10 cellular contexts compared by ENCODE assay signal in the genomic region with DNA sequence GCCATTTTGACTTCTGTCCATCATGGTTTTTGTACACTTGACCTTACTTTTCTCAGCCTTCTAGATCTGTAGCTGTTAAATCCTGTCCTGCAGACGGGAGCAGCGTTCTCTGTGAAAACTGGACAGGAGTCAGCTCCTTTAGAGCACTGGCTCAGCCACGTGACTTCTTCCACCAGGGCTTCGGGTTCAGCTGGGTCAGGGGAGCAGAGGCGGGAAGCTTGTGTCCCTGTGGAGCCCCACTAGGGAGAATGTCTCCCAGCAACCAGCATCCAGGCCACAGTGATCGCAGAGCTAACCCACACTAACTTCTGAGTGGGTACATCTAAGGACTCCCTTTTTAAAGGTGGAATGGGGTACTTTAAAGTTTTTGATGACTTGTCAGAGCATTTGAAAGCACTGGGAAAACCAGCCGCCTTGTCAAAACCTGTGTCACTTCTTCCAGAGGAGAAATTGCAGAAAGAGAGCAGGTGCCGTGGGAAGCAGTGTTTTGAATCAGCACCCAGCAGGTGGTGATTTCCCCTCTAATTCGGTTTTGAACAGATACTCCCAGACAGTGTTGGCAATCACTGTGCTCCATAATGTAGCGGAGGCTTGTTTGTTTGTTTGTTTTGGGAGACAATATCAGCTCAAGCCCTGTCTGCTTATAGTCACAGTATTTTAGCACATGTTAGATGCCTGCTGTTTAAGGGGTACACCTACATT. TPM values are rescaled to one million over a fixed set of nuclear protein-coding genes. Genes with fewer than 3 reads are reported as not detected.
DNase-seq lines count a peak whose midpoint lies in the region; ATAC-seq, FAIRE-seq and TF ChIP-seq lines count a peak whose summit lies in the region.
"Had no signal": no experiment of that assay in that cellular context is flagged by ENCODE, and none has a peak within 500 bp of the region (broad histone marks: within the 10 kb centered on the region; RNA-seq: fewer than 3 reads in every experiment).

No MANE protein-coding gene starts in this region.

- dilution Hi-C loops in endothelial cell of umbilical vein (cut with MboI; ENCODE audit: extremely low pct_ligation_motif_present, low sequenced_read_pairs) = no loop called here

- H4K20me1 ChIP-seq in endothelial cell of umbilical vein (replicated peaks; ENCODE audit: control insufficient read depth, extremely low read depth, insufficient read depth, low read length) = no peaks in the 10 kb centered on the region

- TF ChIP-seq POLR2A in endothelial cell of umbilical vein (IDR thresholded peaks at IDR 0.05; ENCODE audit: low read depth, low read length) (no peak), spleen (IDR thresholded peaks at IDR 0.05) (no peak)

- CTCF ChIA-PET in endothelial cell of umbilical vein (lab: Charles Lee) = interaction anchor here (0.8 to 1.6 kb wide), 4 partner anchors 9 to 344 kb away, joined by 3 to 5 read pairs (median 4); no protein-coding TSS in a partner anchor

- no peak overlapping the region for H3K4me3 ChIP-seq in HUES48 (ENCODE audit: low read depth, low read length)
- no peak overlapping the region for H3K4me3 ChIP-seq in endothelial cell of umbilical vein (replicated peaks in 1 of 3; ENCODE audit: insufficient read depth in 1 of 3, low read depth in 1 of 3, low read length in 3 of 3)
- H3K4me3 ChIP-seq in spleen = no peak overlapping the region
- H3K4me3 ChIP-seq: lower lobe of right lung had no signal

- DNase-seq in GM13976 (ENCODE audit: low spot score) (peak; percentile 40), endothelial cell of umbilical vein (ENCODE audit: low read depth, low spot score) (no peak), nephron progenitor cell (peak; percentile 25), immature natural killer cell (no peak), spleen (no peak)
- DNase-seq in stimulated activated CD4-positive, alpha-beta T cell treated with anti-CD3 and anti-CD28 coated beads, Interleukin-4, amount 100 ng/mL, for 4 hours = no peak
- DNase-seq: lower lobe of right lung, T-helper 17 cell had no signal

- POLR2A ChIA-PET in endothelial cell of umbilical vein (lab: Charles Lee) = no interaction called here

- H3K27me3 ChIP-seq in HUES48 (ENCODE audit: control insufficient read depth, insufficient read depth, low read length) (no peaks in the 10 kb centered on the region), endothelial cell of umbilical vein (ENCODE audit: control insufficient read depth in 2 of 2, insufficient read depth in 2 of 2, low read length in 2 of 2) (no peaks in the 10 kb centered on the region), spleen (replicated peaks in 1 of 7) (no peaks in the 10 kb centered on the region)

- FAIRE-seq in endothelial cell of umbilical vein (lab: Jason Lieb, UNC) = no peak

- H3K4me1 Mint-ChIP-seq in nephron progenitor cell = peaks cover 63% of the 10 kb centered on the region
- peaks cover 0 to 6% of the 10 kb centered on the region in 2 donors for H3K4me1 Mint-ChIP-seq in immature natural killer cell

- whole genome bisulfite sequencing in spleen, 5 donors = 78 to 88% (median 83%) methylated on average over 10 of the region's 10 CpGs

- H3K4me1 ChIP-seq in HUES48 (ENCODE audit: control insufficient read depth, insufficient read depth, low read length) (peaks cover 27% of the 10 kb centered on the region), endothelial cell of umbilical vein (ENCODE audit: control insufficient read depth, extremely low read depth, insufficient read depth, low read length) (peaks cover 15% of the 10 kb centered on the region), spleen (peaks cover 0 to 8% (median 0%) of the 10 kb centered on the region in 6 donors)
- H3K4me1 ChIP-seq: lower lobe of right lung had no signal

- H3K27ac Mint-ChIP-seq in nephron progenitor cell (peak overlapping the region; percentile 95), immature natural killer cell (no peak overlapping the region)
- H3K27ac Mint-ChIP-seq: T-helper 17 cell had no signal

- TSS peak; percentile 85 for BruUV-seq in endothelial cell of umbilical vein (replicated peaks; lab: Mats Ljungman, UMichigan)

- H2AFZ ChIP-seq in endothelial cell of umbilical vein (ENCODE audit: low read depth, low read length) = no peak overlapping the region

- peak overlapping the region; percentile 52 for H3K27ac ChIP-seq in HUES48 (ENCODE audit: low read depth, low read length)
- H3K27ac ChIP-seq in endothelial cell of umbilical vein (ENCODE audit: insufficient read depth, low read depth, low read length) = peak overlapping the region; percentile 54
- H3K27ac ChIP-seq in spleen = no peak overlapping the region
- H3K27ac ChIP-seq: lower lobe of right lung had no signal

- H3K27me3 Mint-ChIP-seq in nephron progenitor cell (ENCODE audit: low read depth, poor library complexity) (peaks cover 2% of the 10 kb centered on the region), immature natural killer cell (ENCODE audit: low read depth in 3 of 3) (peaks cover 0 to 2% (median 0%) of the 10 kb centered on the region in 3 donors)
- H3K27me3 Mint-ChIP-seq: T-helper 17 cell had no signal

- peaks cover 47% of the 10 kb centered on the region for H3K36me3 Mint-ChIP-seq in nephron progenitor cell (ENCODE audit: low read depth)
- peaks cover 4 to 5% (median 4%) of the 10 kb centered on the region in 3 donors for H3K36me3 Mint-ChIP-seq in immature natural killer cell

- H3K9me3 ChIP-seq in HUES48 (ENCODE audit: control insufficient read depth, insufficient read depth, low read length) (no peaks in the 10 kb centered on the region), endothelial cell of umbilical vein (replicated peaks; ENCODE audit: control insufficient read depth, insufficient read depth, low read length) (no peaks in the 10 kb centered on the region), spleen (no peaks in the 10 kb centered on the region)
- H3K9me3 ChIP-seq: lower lobe of right lung had no signal

- TF ChIP-seq CTCF in GM13976 (IDR thresholded peaks at IDR 0.05; ENCODE audit: borderline replicate concordance, control extremely low read depth, extremely low read depth, insufficient read depth, missing control alignments) (no peak), endothelial cell of umbilical vein (IDR thresholded peaks at IDR 0.05; ENCODE audit: extremely low read depth in 1 of 2, insufficient read depth in 1 of 2, low read depth in 1 of 2, low read length in 2 of 2) (no peak), nephron progenitor cell (IDR thresholded peaks at IDR 0.05) (no peak), spleen (IDR thresholded peaks at IDR 0.05 in 8 of 11, conservative IDR thresholded peaks at IDR 0.05 in 3 of 11) (no peak)

- H3K4me3 Mint-ChIP-seq in nephron progenitor cell (peak overlapping the region; percentile 35), immature natural killer cell (no peak overlapping the region)
- H3K4me3 Mint-ChIP-seq: T-helper 17 cell had no signal

- peaks cover 25% of the 10 kb centered on the region for H3K9me3 Mint-ChIP-seq in nephron progenitor cell
- H3K9me3 Mint-ChIP-seq in immature natural killer cell = no peaks in the 10 kb centered on the region

- in situ Hi-C loops in GM13976 (cut with MboI; ENCODE audit: low sequenced_read_pairs, unreplicated experiment) = no loop called here

- H3K9ac ChIP-seq in HUES48 (ENCODE audit: low read depth, low read length) (no peak overlapping the region), endothelial cell of umbilical vein (replicated peaks; ENCODE audit: extremely low read depth, insufficient read depth, low read length) (no peak overlapping the region)

- peak overlapping the region; percentile 24 for H3K4me2 ChIP-seq in endothelial cell of umbilical vein (ENCODE audit: insufficient read depth, low read length)

- no peaks in the 10 kb centered on the region for H3K9me1 ChIP-seq in endothelial cell of umbilical vein (replicated peaks; ENCODE audit: control insufficient read depth, extremely low read depth, insufficient read depth, low read length)

- no peak for ATAC-seq in GM21529 (IDR thresholded peaks at IDR 0.05; ENCODE audit: unreplicated experiment)
- ATAC-seq: lower lobe of right lung, T-helper 17 cell had no signal

- H3K36me3 ChIP-seq in HUES48 (ENCODE audit: control insufficient read depth, insufficient read depth, low read length) (no peaks in the 10 kb centered on the region), endothelial cell of umbilical vein (ENCODE audit: control insufficient read depth in 2 of 2, extremely low read depth in 1 of 2, insufficient read depth in 2 of 2, low read length in 2 of 2) (no peaks in the 10 kb centered on the region), spleen (no peaks in the 10 kb centered on the region)
- H3K36me3 ChIP-seq: lower lobe of right lung had no signal

- peaks cover 29% of the 10 kb centered on the region for H3K79me2 ChIP-seq in endothelial cell of umbilical vein (ENCODE audit: control insufficient read depth, insufficient read depth, low read length)

- intact Hi-C loops in endothelial cell of umbilical vein (cut with micrococcal nuclease) (loop anchor here (1.0 kb wide), 1 partner anchor 49 kb away; no protein-coding TSS in a partner anchor), spleen (cut with DNase I; ENCODE audit: low total_unique reads) (no loop called here)

TF ChIP-seq in endothelial cell of umbilical vein, 7 proteins besides CTCF, POLR2A, EP300 and RAD21 (continues in another document):
- no peak for TF ChIP-seq MYC (IDR thresholded peaks at IDR 0.05; ENCODE audit: low read depth, low read length)

RNA-seq across cellular contexts. Expression of gene DERA, which starts 17.9 kb away (rescaled TPM):
- 41.5 and 42.1 TPM in 2 replicates for total RNA-seq in endothelial cell of umbilical vein
- polyA plus RNA-seq in endothelial cell of umbilical vein = 13.9 and 19.8 TPM in 2 replicates
- polyA plus RNA-seq in endothelial cell of umbilical vein (2011; cell fraction: cytosol; rRNA removed) = 24.7 and 26.4 TPM in 2 replicates
- polyA plus RNA-seq in endothelial cell of umbilical vein (2011; cell fraction: nucleus; rRNA removed) = 19.6 and 25.6 TPM in 2 replicates
- 47.7 and 58.4 TPM in 2 replicates for polyA plus RNA-seq in endothelial cell of umbilical vein (2012)
- 19.1 and 29.9 TPM in 2 replicates for polyA minus RNA-seq in endothelial cell of umbilical vein
- polyA minus RNA-seq in endothelial cell of umbilical vein (2011; cell fraction: cytosol; rRNA and poly(A)+ RNA removed) = 29.1 TPM
- polyA minus RNA-seq in endothelial cell of umbilical vein (2011; cell fraction: nucleus; rRNA and poly(A)+ RNA removed) = 18.3 and 21.7 TPM in 2 replicates
- polyA plus RNA-seq in immature natural killer cell = 10 to 100 TPM; 47.2 to 74.6 (median 62.1) TPM
- 10 to 100 TPM; 21.5 to 35.4 (median 28.1) TPM for total RNA-seq in spleen
- 10 to 100 TPM; 14.5 to 22.0 (median 20.3) TPM for polyA plus RNA-seq in spleen

RNA-seq across cellular contexts. Expression of gene STRAP, which starts 46.8 kb away (rescaled TPM):
- total RNA-seq in endothelial cell of umbilical vein (138 and 144 TPM in 2 replicates), spleen (10 to 100 TPM; 41.9 to 60.0 (median 56.0) TPM)
- polyA plus RNA-seq in endothelial cell of umbilical vein (65.5 and 76.9 TPM in 2 replicates), immature natural killer cell (100 to 1,000 TPM; 122 to 201 (median 128) TPM), spleen (10 to 100 TPM; 55.9 to 68.8 (median 65.1) TPM)
- polyA plus RNA-seq in endothelial cell of umbilical vein (2011; cell fraction: cytosol; rRNA removed) = 98.6 and 99.5 TPM in 2 replicates
- polyA plus RNA-seq in endothelial cell of umbilical vein (2011; cell fraction: nucleus; rRNA removed) = 33.7 and 54.4 TPM in 2 replicates
- polyA plus RNA-seq in endothelial cell of umbilical vein (2012) = 183 and 224 TPM in 2 replicates
- 105 and 141 TPM in 2 replicates for polyA minus RNA-seq in endothelial cell of umbilical vein
- polyA minus RNA-seq in endothelial cell of umbilical vein (2011; cell fraction: cytosol; rRNA and poly(A)+ RNA removed) = 138 TPM
- polyA minus RNA-seq in endothelial cell of umbilical vein (2011; cell fraction: nucleus; rRNA and poly(A)+ RNA removed) = 43.8 and 45.5 TPM in 2 replicates

Comparison
In these comparisons a context has a peak if more than half of its experiments do, and no peak if none do; other contexts are left out.
1. DNase-seq: peak in GM13976 (single experiment) and nephron progenitor cell (single experiment); none in endothelial cell of umbilical vein (single experiment), immature natural killer cell (0 of 3), spleen (single experiment) and stimulated activated CD4-positive, alpha-beta T cell treated with anti-CD3 and anti-CD28 coated beads, Interleukin-4, amount 100 ng/mL, for 4 hours (0 of 2).
2. H3K27ac ChIP-seq: peak in HUES48 (single experiment) and endothelial cell of umbilical vein (single experiment); none in spleen (0 of 8).